ENCODE assay signal across 16 cellular contexts in genomic region chr21:29240136-29240535, GRCh38. TPM values are rescaled to one million over a fixed set of nuclear protein-coding genes. Genes with fewer than 3 reads are reported as not detected.
DNase-seq lines count a peak whose midpoint lies in the region; ATAC-seq and TF ChIP-seq lines count a peak whose summit lies in the region.
"Had no signal": no experiment of that assay in that cellular context is flagged by ENCODE, and none has a peak within 500 bp of the region (broad histone marks: within the 10 kb centered on the region; RNA-seq: fewer than 3 reads in every experiment).

No MANE protein-coding gene starts in this region.

- DNase-seq in CD14-positive monocyte (ENCODE audit: low spot score) = no peak
- peak; percentile 91 for DNase-seq in cerebellar cortex (ENCODE audit: low spot score)
- DNase-seq: CD4-positive, alpha-beta T cell; CD8-positive, alpha-beta memory T cell; DMS 273 treated with DMSO at 0.1 percent for 48 hours; DMS79; EL; GF-D8; GM23248; H7; HCEC 1CT had no signal

- no peaks in the 10 kb centered on the region for H3K36me3 Mint-ChIP-seq in CD14-positive monocyte
- no peaks in the 10 kb centered on the region for H3K36me3 Mint-ChIP-seq in dendritic cell treated with granulocyte-macrophage colony-stimulating factor and Interleukin-4, amounts not matched to agents 40 ng/mL and 50 ng/mL, for 4 days (ENCODE audit: low read depth)
- H3K36me3 Mint-ChIP-seq: CD8-positive, alpha-beta memory T cell had no signal

- peaks cover 0 to 3% (median 0%) of the 10 kb centered on the region in 7 donors for H3K9me3 Mint-ChIP-seq in CD14-positive monocyte
- no peaks in the 10 kb centered on the region for H3K9me3 Mint-ChIP-seq in dendritic cell treated with granulocyte-macrophage colony-stimulating factor and Interleukin-4, amounts not matched to agents 40 ng/mL and 50 ng/mL, for 4 days
- H3K9me3 Mint-ChIP-seq: CD4-positive, alpha-beta T cell; CD8-positive, alpha-beta memory T cell had no signal

- peaks cover 65% of the 10 kb centered on the region for H3K4me1 Mint-ChIP-seq in CD14-positive monocyte
- H3K4me1 Mint-ChIP-seq in dendritic cell treated with granulocyte-macrophage colony-stimulating factor and Interleukin-4, amounts not matched to agents 40 ng/mL and 50 ng/mL, for 4 days (ENCODE audit: low read depth) = peaks cover 68% of the 10 kb centered on the region
- H3K4me1 Mint-ChIP-seq: CD8-positive, alpha-beta memory T cell had no signal

- H3K27me3 Mint-ChIP-seq in CD14-positive monocyte (ENCODE audit: low read depth in 3 of 3) = no peaks in the 10 kb centered on the region
- no peaks in the 10 kb centered on the region for H3K27me3 Mint-ChIP-seq in dendritic cell treated with granulocyte-macrophage colony-stimulating factor and Interleukin-4, amounts not matched to agents 40 ng/mL and 50 ng/mL, for 4 days
- H3K27me3 Mint-ChIP-seq: B cell; CD4-positive, alpha-beta T cell had no signal

- H3K27ac Mint-ChIP-seq in CD14-positive monocyte = peak overlapping the region; percentile 15 to 88 (median 77)
- H3K27ac Mint-ChIP-seq in dendritic cell treated with granulocyte-macrophage colony-stimulating factor and Interleukin-4, amounts not matched to agents 40 ng/mL and 50 ng/mL, for 4 days = peak overlapping the region; percentile 95
- H3K27ac Mint-ChIP-seq: B cell; CD4-positive, alpha-beta T cell; CD8-positive, alpha-beta memory T cell had no signal

- intact Hi-C loops in CD14-positive monocyte (cut with micrococcal nuclease) = no loop called here
- intact Hi-C loops in dendritic cell treated with granulocyte-macrophage colony-stimulating factor and Interleukin-4, amounts not matched to agents 40 ng/mL and 50 ng/mL, for 4 days (cut with micrococcal nuclease) = no loop called here

- no peak overlapping the region for H3K4me3 Mint-ChIP-seq in CD14-positive monocyte
- H3K4me3 Mint-ChIP-seq in dendritic cell treated with granulocyte-macrophage colony-stimulating factor and Interleukin-4, amounts not matched to agents 40 ng/mL and 50 ng/mL, for 4 days = no peak overlapping the region
- H3K4me3 Mint-ChIP-seq: B cell; CD4-positive, alpha-beta T cell; CD8-positive, alpha-beta memory T cell had no signal

- no peak for TF ChIP-seq CTCF in CD14-positive monocyte (IDR thresholded peaks at IDR 0.05)

- ATAC-seq in GM21528 (IDR thresholded peaks at IDR 0.05; ENCODE audit: low FRiP score, unreplicated experiment) (no peak), HG02884 (IDR thresholded peaks at IDR 0.05; ENCODE audit: unreplicated experiment) (no peak), GM18519 (IDR thresholded peaks at IDR 0.05; ENCODE audit: low FRiP score, unreplicated experiment) (no peak)

RNA-seq across cellular contexts. Expression of gene BACH1, which starts 58.6 kb away (rescaled TPM):
- polyA plus RNA-seq in CD14-positive monocyte = 100 to 1,000 TPM; 148 to 199 TPM
